In genomic region chr5:174606646-174607045, GRCh38 we compare ENCODE assay signal across 1 cellular context.
TF ChIP-seq lines count a peak whose summit lies in the region.

No MANE protein-coding gene starts in this region.

TF ChIP-seq in K562, 482 proteins besides CTCF, POLR2A, EP300 and RAD21 (continued from another document):
- TF ChIP-seq TFE3 (CRISPR knock-in tag; IDR thresholded peaks at IDR 0.05) = no peak
TF ChIP-seq in K562: peak in this region for 2.
